ENCODE assay signal across 17 cellular contexts in the genomic region with DNA sequence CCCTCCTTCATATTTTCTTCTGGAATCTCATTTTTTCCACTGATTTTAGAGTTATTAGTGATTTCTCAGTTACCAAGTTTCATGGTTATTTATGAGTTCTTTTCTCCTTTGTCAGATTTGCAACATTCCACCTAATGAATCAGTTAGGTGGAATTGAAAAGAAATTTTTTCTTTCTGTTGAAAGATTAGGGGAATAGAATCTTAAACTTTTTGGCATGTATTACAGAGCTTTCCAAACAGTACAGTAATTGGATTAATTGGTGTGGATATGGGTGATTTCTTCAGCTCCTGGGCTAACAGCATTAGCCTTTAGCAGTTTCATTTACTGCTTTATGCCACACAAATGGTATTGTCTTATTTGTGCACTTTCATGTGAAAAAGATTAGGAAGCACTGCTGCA. TPM values are rescaled to one million over a fixed set of nuclear protein-coding genes. Genes with fewer than 3 reads are reported as not detected.
DNase-seq lines count a peak whose midpoint lies in the region; FAIRE-seq and TF ChIP-seq lines count a peak whose summit lies in the region.
"Had no signal": no experiment of that assay in that cellular context is flagged by ENCODE, and none has a peak within 500 bp of the region (broad histone marks: within the 10 kb centered on the region; RNA-seq: fewer than 3 reads in every experiment).

No MANE protein-coding gene starts in this region.

- DNase-seq in A673 (ENCODE audit: low spot score) (peak; percentile 31), NCI-H82 treated with DMSO at 0.1 percent for 48 hours (lab: John Stamatoyannopoulos, UW; ENCODE audit: unreplicated experiment) (peak; percentile 8), fibroblast of the aortic adventitia (ENCODE audit: low read depth) (peak; percentile 36), NCI-H1694 (lab: John Stamatoyannopoulos, UW) (no peak), COLO668 (lab: John Stamatoyannopoulos, UW; ENCODE audit: unreplicated experiment) (no peak), NCI-H69 (lab: John Stamatoyannopoulos, UW) (no peak), iPS-NIHi7 (ENCODE audit: extremely low spot score) (no peak)
- DNase-seq: CD4-positive, alpha-beta memory T cell; DND-41; H7; NCI-H1436 treated with DMSO at 0.1 percent for 48 hours; NCI-H345; NCI-H526 treated with DMSO at 0.1 percent for 48 hours; PC-9 had no signal

- peaks cover 3% of the 10 kb centered on the region for H3K9me3 ChIP-seq in A673 (ENCODE audit: low read depth, low read length, poor library complexity, severe bottlenecking)

- POLR2A ChIA-PET in A673 (lab: Charles Lee; ENCODE audit: low non-redundant PET): no interaction called here

- no TSS peak for BruUV-seq in A673 (replicated peaks; lab: Mats Ljungman, UMichigan)

- H3K4me1 ChIP-seq in A673 (ENCODE audit: insufficient read depth, low read length, poor library complexity, severe bottlenecking): peaks cover 23% of the 10 kb centered on the region

- CTCF ChIA-PET in A673 (lab: Charles Lee): no interaction called here

- H3K4me3 ChIP-seq in A673 (ENCODE audit: low read depth, low read length, poor library complexity, severe bottlenecking): no peak overlapping the region
- H3K4me3 ChIP-seq in fibroblast of the aortic adventitia (ENCODE audit: low read depth, low read length): no peak overlapping the region
- H3K4me3 ChIP-seq: PC-9 had no signal

- H3K36me3 ChIP-seq in A673 (ENCODE audit: insufficient read depth, low read length, poor library complexity, severe bottlenecking): no peaks in the 10 kb centered on the region

- peak; percentile 69 for FAIRE-seq in G401.6 (lab: Jason Lieb, UNC)
- FAIRE-seq: A204.1, D721Med had no signal

- intact Hi-C loops in A673 (cut with micrococcal nuclease; ENCODE audit: unreplicated experiment): no loop called here

- H3K27me3 ChIP-seq in A673 (replicated peaks; ENCODE audit: insufficient read depth, low read depth, low read length, poor library complexity): no peaks in the 10 kb centered on the region

- no peak for TF ChIP-seq CTCF in A673 (conservative IDR thresholded peaks at IDR 0.05; ENCODE audit: low read depth, low read length)
- TF ChIP-seq CTCF in fibroblast of the aortic adventitia (IDR thresholded peaks at IDR 0.05; ENCODE audit: insufficient read depth, low read length): no peak

- H3K27ac ChIP-seq in A673 (ENCODE audit: low read depth, low read length, poor library complexity, severe bottlenecking): peak overlapping the region; percentile 33
- H3K27ac ChIP-seq: PC-9 had no signal

RNA-seq across cellular contexts. Expression of gene STAM, which starts 17.0 kb away (rescaled TPM):
- total RNA-seq in A673 (2021) (34.9 and 37.4 TPM in 2 replicates), fibroblast of the aortic adventitia (ENCODE audit: low replicate concordance) (32.0 and 40.6 TPM in 2 replicates)

RNA-seq across cellular contexts. Expression of gene HACD1, which starts 43.7 kb away (rescaled TPM):
- total RNA-seq in A673 (2021) (13.6 and 14.1 TPM in 2 replicates), fibroblast of the aortic adventitia (ENCODE audit: low replicate concordance) (7.0 and 18.4 TPM in 2 replicates)

Comparison
In these comparisons a context has a peak if more than half of its experiments do, and no peak if none do; other contexts are left out.
1. DNase-seq: peak in A673 (single experiment), NCI-H82 treated with DMSO at 0.1 percent for 48 hours (single experiment) and fibroblast of the aortic adventitia (single experiment); none in NCI-H1694 (single experiment), COLO668 (single experiment), NCI-H69 (single experiment) and iPS-NIHi7 (single experiment).